In the genomic region with DNA sequence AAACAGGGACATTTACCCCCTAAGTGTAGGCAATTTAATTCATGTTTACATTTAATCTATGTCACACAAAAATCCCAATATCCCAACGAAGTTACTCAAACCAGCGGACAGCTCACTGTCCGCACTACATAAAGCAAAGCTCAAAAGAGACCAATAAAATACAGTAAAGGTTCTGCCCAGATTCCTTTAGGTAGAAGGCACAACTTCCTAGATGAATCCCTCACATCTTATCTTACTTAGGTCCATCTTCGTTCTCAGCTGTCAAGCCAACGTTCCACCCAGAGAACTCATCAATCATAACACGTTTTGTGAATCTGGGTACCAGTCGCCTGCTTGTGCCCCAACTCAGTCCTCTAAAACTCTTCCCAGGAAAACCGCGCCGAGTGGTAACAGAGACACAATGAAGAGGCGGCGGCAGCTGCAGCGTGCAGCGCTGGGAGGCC, we compare ENCODE assay signal across 8 cellular contexts. TPM values are rescaled to one million over a fixed set of nuclear protein-coding genes. Genes with fewer than 3 reads are reported as not detected.
A peak's percentile ranks its signal among the peaks of the same experiment; 100 is the strongest.
DNase-seq lines count a peak whose midpoint lies in the region; TF ChIP-seq lines count a peak whose summit lies in the region.

No MANE protein-coding gene starts in this region.

- H3K4me1 Mint-ChIP-seq in activated CD4-positive, alpha-beta memory T cell treated with anti-CD3 and anti-CD28 coated beads, Interleukin-2, amount 10 ng/mL, durations not matched to agents 7 days and 5 days: peaks cover 62% of the 10 kb centered on the region

- H3K9ac ChIP-seq in iPS-18a (ENCODE audit: low read length): peak overlapping the region; percentile 100

- H3K27me3 ChIP-seq in iPS-18a (ENCODE audit: control insufficient read depth, insufficient read depth, low read length) (no peaks in the 10 kb centered on the region), stomach (no peaks in the 10 kb centered on the region)

- peak overlapping the region; percentile 90 for H3K27ac ChIP-seq in iPS-18a (ENCODE audit: low read length)
- H3K27ac ChIP-seq in stomach: peak overlapping the region; percentile 96 to 99 (median 99)

- WGBS in stomach, 5 donors: 0 to 2% (median 1%) methylated on average over 14 of the region's 14 CpGs

- H3K4me3 ChIP-seq in iPS-18a (ENCODE audit: low read length): peak overlapping the region; percentile 93
- H3K4me3 ChIP-seq in stomach: peak overlapping the region; percentile 75 to 98 (median 81)

- POLR2A ChIA-PET in activated CD4-positive, alpha-beta memory T cell treated with anti-CD3 and anti-CD28 coated beads, Interleukin-2, amount 10 ng/mL, durations not matched to agents 7 days and 5 days (lab: Charles Lee): interaction anchor here (0.6 to 6.9 kb wide), 20 partner anchors 9 to 1028 kb away, joined by 3 to 313 read pairs (median 10); a partner anchor contains a TSS

- H3K36me3 Mint-ChIP-seq in activated CD4-positive, alpha-beta memory T cell treated with anti-CD3 and anti-CD28 coated beads, Interleukin-2, amount 10 ng/mL, durations not matched to agents 7 days and 5 days (ENCODE audit: low read depth): peaks cover 70% of the 10 kb centered on the region

- no peaks in the 10 kb centered on the region for H3K9me3 Mint-ChIP-seq in activated CD4-positive, alpha-beta memory T cell treated with anti-CD3 and anti-CD28 coated beads, Interleukin-2, amount 10 ng/mL, durations not matched to agents 7 days and 5 days

- peak overlapping the region; percentile 98 for H3K4me3 Mint-ChIP-seq in activated CD4-positive, alpha-beta memory T cell treated with anti-CD3 and anti-CD28 coated beads, Interleukin-2, amount 10 ng/mL, durations not matched to agents 7 days and 5 days

- TF ChIP-seq CTCF in stomach (IDR thresholded peaks at IDR 0.05): no peak

- H3K4me1 ChIP-seq in iPS-18a (ENCODE audit: control insufficient read depth, low read depth, low read length): peaks cover 12% of the 10 kb centered on the region
- H3K4me1 ChIP-seq in stomach: peaks cover 36 to 76% (median 63%) of the 10 kb centered on the region in 4 donors

- H3K9me3 ChIP-seq in iPS-18a (ENCODE audit: control insufficient read depth, low read depth, low read length) (no peaks in the 10 kb centered on the region), stomach (no peaks in the 10 kb centered on the region)

- peak overlapping the region; percentile 95 for H3K27ac Mint-ChIP-seq in activated CD4-positive, alpha-beta memory T cell treated with anti-CD3 and anti-CD28 coated beads, Interleukin-2, amount 10 ng/mL, durations not matched to agents 7 days and 5 days

- CTCF ChIA-PET in activated CD4-positive, alpha-beta memory T cell treated with anti-CD3 and anti-CD28 coated beads, Interleukin-2, amount 10 ng/mL, durations not matched to agents 7 days and 5 days (lab: Charles Lee): interaction anchor here (0.6 to 3.2 kb wide), 23 partner anchors 9 to 856 kb away, joined by 3 to 39 read pairs (median 5); a partner anchor contains a TSS

- no peaks in the 10 kb centered on the region for H3K27me3 Mint-ChIP-seq in activated CD4-positive, alpha-beta memory T cell treated with anti-CD3 and anti-CD28 coated beads, Interleukin-2, amount 10 ng/mL, durations not matched to agents 7 days and 5 days

- DNase-seq in SHP77 treated with DMSO at 0.1 percent for 48 hours (lab: John Stamatoyannopoulos, UW): peak; percentile 18
- no peak for DNase-seq in SHP77 (lab: John Stamatoyannopoulos, UW)
- DNase-seq in activated CD4-positive, alpha-beta memory T cell treated with anti-CD3 and anti-CD28 coated beads, Interleukin-2, amount 10 ng/mL, durations not matched to agents 7 days and 5 days: no peak
- no peak for DNase-seq in stomach
- DNase-seq in middle frontal gyrus (ENCODE audit: extremely low spot score, low spot score): no peak
- no peak for DNase-seq in stimulated activated CD4-positive, alpha-beta T cell treated with anti-CD3 and anti-CD28 coated beads, Interleukin-1b, Interleukin-23, amount 100 ng/mL, for 48 hours
- DNase-seq in KG1 (lab: John Stamatoyannopoulos, UW): no peak

- H3K36me3 ChIP-seq in iPS-18a (ENCODE audit: control insufficient read depth, low read depth, low read length): peaks cover 51% of the 10 kb centered on the region
- H3K36me3 ChIP-seq in stomach: peaks cover 5 to 42% (median 38%) of the 10 kb centered on the region in 4 donors

- no peak for TF ChIP-seq EP300 in stomach (IDR thresholded peaks at IDR 0.05)

- no peak for TF ChIP-seq POLR2A in stomach (IDR thresholded peaks at IDR 0.05)

- intact Hi-C loops in stomach (cut with DNase I; ENCODE audit: low total_unique reads): no loop called here

RNA-seq across cellular contexts. Expression of a gene that starts 1.7 kb away (rescaled TPM):
- total RNA-seq in activated CD4-positive, alpha-beta memory T cell treated with anti-CD3 and anti-CD28 coated beads, Interleukin-2, amount 10 ng/mL, durations not matched to agents 7 days and 5 days: 100 to 1,000 TPM; 291 to 295 TPM
- 100 to 1,000 TPM in 4 of 5 donors, 10 to 100 TPM in 1; 71.8 to 456 (median 132) TPM for total RNA-seq in stomach
- polyA plus RNA-seq in stomach: 100 to 1,000 TPM; 141 to 204 (median 202) TPM

RNA-seq across cellular contexts. Expression of a gene that starts 1.8 kb away (rescaled TPM):
- total RNA-seq in activated CD4-positive, alpha-beta memory T cell treated with anti-CD3 and anti-CD28 coated beads, Interleukin-2, amount 10 ng/mL, durations not matched to agents 7 days and 5 days: 10 to 100 TPM; 35.4 to 36.1 TPM
- 10 to 100 TPM in 3 of 5 donors, 1 to 10 TPM in 1, under 1 TPM in 1; 0.58 to 35.1 (median 13.8) TPM for total RNA-seq in stomach
- polyA plus RNA-seq in stomach: 10 to 100 TPM; 29.9 to 33.2 (median 31.8) TPM

RNA-seq across cellular contexts. Expression of a gene that starts 54.8 kb away (rescaled TPM):
- total RNA-seq in activated CD4-positive, alpha-beta memory T cell treated with anti-CD3 and anti-CD28 coated beads, Interleukin-2, amount 10 ng/mL, durations not matched to agents 7 days and 5 days: 100 to 1,000 TPM; 355 to 366 TPM
- 100 to 1,000 TPM in 2 of 5 donors, 10 to 100 TPM in 3; 87.0 to 179 (median 95.7) TPM for total RNA-seq in stomach
- polyA plus RNA-seq in stomach: 100 to 1,000 TPM; 112 to 161 (median 143) TPM
